ENCODE assay signal across 1 cellular context in genomic region chr16:49884033-49884707, GRCh38.
A peak's percentile ranks its signal among the peaks of the same experiment; 100 is the strongest.
TF ChIP-seq lines count a peak whose summit lies in the region.

No MANE protein-coding gene starts in this region.

TF ChIP-seq in HepG2, 621 proteins besides CTCF, POLR2A, EP300 and RAD21 (continued from another document and continues in another):
- TF ChIP-seq, protein P1, sequence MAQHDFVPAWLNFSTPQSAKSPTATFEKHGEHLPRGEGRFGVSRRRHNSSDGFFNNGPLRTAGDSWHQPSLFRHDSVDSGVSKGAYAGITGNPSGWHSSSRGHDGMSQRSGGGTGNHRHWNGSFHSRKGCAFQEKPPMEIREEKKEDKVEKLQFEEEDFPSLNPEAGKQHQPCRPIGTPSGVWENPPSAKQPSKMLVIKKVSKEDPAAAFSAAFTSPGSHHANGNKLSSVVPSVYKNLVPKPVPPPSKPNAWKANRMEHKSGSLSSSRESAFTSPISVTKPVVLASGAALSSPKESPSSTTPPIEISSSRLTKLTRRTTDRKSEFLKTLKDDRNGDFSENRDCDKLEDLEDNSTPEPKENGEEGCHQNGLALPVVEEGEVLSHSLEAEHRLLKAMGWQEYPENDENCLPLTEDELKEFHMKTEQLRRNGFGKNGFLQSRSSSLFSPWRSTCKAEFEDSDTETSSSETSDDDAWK (CRISPR knock-in tag; IDR thresholded peaks at IDR 0.05): no peak
- no peak for TF ChIP-seq ZNF543 (CRISPR knock-in tag; IDR thresholded peaks at IDR 0.05)
- TF ChIP-seq, protein P2, sequence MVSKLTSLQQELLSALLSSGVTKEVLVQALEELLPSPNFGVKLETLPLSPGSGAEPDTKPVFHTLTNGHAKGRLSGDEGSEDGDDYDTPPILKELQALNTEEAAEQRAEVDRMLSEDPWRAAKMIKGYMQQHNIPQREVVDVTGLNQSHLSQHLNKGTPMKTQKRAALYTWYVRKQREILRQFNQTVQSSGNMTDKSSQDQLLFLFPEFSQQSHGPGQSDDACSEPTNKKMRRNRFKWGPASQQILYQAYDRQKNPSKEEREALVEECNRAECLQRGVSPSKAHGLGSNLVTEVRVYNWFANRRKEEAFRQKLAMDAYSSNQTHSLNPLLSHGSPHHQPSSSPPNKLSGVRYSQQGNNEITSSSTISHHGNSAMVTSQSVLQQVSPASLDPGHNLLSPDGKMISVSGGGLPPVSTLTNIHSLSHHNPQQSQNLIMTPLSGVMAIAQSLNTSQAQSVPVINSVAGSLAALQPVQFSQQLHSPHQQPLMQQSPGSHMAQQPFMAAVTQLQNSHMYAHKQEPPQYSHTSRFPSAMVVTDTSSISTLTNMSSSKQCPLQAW (CRISPR knock-in tag; IDR thresholded peaks at IDR 0.05): peak; percentile 60; the same call in 1 of the 2 replicates
- no peak for TF ChIP-seq MEIS2 (CRISPR knock-in tag; IDR thresholded peaks at IDR 0.05)
- no peak for TF ChIP-seq NFIB (CRISPR knock-in tag; IDR thresholded peaks at IDR 0.05; ENCODE audit: borderline replicate concordance)
- TF ChIP-seq, protein P3, sequence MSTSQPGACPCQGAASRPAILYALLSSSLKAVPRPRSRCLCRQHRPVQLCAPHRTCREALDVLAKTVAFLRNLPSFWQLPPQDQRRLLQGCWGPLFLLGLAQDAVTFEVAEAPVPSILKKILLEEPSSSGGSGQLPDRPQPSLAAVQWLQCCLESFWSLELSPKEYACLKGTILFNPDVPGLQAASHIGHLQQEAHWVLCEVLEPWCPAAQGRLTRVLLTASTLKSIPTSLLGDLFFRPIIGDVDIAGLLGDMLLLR (CRISPR knock-in tag; IDR thresholded peaks at IDR 0.05): no peak
- TF ChIP-seq, protein P4, sequence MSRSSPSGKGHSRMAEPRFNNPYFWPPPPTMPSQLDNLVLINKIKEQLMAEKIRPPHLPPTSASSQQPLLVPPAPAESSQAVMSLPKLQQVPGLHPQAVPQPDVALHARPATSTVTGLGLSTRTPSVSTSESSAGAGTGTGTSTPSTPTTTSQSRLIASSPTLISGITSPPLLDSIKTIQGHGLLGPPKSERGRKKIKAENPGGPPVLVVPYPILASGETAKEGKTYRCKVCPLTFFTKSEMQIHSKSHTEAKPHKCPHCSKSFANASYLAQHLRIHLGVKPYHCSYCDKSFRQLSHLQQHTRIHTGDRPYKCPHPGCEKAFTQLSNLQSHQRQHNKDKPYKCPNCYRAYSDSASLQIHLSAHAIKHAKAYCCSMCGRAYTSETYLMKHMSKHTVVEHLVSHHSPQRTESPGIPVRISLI (CRISPR knock-in tag; IDR thresholded peaks at IDR 0.05; ENCODE audit: borderline replicate concordance): peak; percentile 96
- TF ChIP-seq ZNF17 (CRISPR knock-in tag; IDR thresholded peaks at IDR 0.05): no peak
- no peak for TF ChIP-seq ZSCAN20 (CRISPR knock-in tag; IDR thresholded peaks at IDR 0.05; ENCODE audit: borderline replicate concordance)
- TF ChIP-seq, protein P5, sequence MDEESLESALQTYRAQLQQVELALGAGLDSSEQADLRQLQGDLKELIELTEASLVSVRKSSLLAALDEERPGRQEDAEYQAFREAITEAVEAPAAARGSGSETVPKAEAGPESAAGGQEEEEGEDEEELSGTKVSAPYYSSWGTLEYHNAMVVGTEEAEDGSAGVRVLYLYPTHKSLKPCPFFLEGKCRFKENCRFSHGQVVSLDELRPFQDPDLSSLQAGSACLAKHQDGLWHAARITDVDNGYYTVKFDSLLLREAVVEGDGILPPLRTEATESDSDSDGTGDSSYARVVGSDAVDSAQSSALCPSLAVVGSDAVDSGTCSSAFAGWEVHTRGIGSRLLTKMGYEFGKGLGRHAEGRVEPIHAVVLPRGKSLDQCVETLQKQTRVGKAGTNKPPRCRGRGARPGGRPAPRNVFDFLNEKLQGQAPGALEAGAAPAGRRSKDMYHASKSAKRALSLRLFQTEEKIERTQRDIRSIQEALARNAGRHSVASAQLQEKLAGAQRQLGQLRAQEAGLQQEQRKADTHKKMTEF (CRISPR knock-in tag; IDR thresholded peaks at IDR 0.05): no peak
- no peak for TF ChIP-seq SPEN (CRISPR knock-in tag; IDR thresholded peaks at IDR 0.05; ENCODE audit: low read depth)
- no peak for TF ChIP-seq ARID2 (CRISPR knock-in tag; IDR thresholded peaks at IDR 0.05; ENCODE audit: borderline replicate concordance)
- TF ChIP-seq SP2 (CRISPR knock-in tag; IDR thresholded peaks at IDR 0.05): no peak
- TF ChIP-seq ZNF788 (CRISPR knock-in tag; IDR thresholded peaks at IDR 0.05; ENCODE audit: borderline replicate concordance): peak; percentile 55; the same call in 1 of the 2 replicates
- TF ChIP-seq NBN (conservative IDR thresholded peaks at IDR 0.05): no peak
- no peak for TF ChIP-seq ZNF777 (CRISPR knock-in tag; IDR thresholded peaks at IDR 0.05)
- TF ChIP-seq ZNF747 (CRISPR knock-in tag; IDR thresholded peaks at IDR 0.05; ENCODE audit: borderline replicate concordance): no peak
- TF ChIP-seq ZNF124 (CRISPR knock-in tag; IDR thresholded peaks at IDR 0.05): peak; percentile 32; the same call in 1 of the 2 replicates
- TF ChIP-seq ZNF547 (CRISPR knock-in tag; IDR thresholded peaks at IDR 0.05): 0 out of 2 replicates have a peak, but pooled peaks have one; percentile 50
- TF ChIP-seq SYNCRIP (IDR thresholded peaks at IDR 0.05; ENCODE audit: insufficient read depth, low read depth, low read length): no peak
- TF ChIP-seq, protein P6, sequence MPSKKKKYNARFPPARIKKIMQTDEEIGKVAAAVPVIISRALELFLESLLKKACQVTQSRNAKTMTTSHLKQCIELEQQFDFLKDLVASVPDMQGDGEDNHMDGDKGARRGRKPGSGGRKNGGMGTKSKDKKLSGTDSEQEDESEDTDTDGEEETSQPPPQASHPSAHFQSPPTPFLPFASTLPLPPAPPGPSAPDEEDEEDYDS (CRISPR knock-in tag; IDR thresholded peaks at IDR 0.05): no peak
- no peak for TF ChIP-seq RERE (CRISPR knock-in tag; IDR thresholded peaks at IDR 0.05; ENCODE audit: low read depth)
- TF ChIP-seq ZBTB2 (CRISPR knock-in tag; IDR thresholded peaks at IDR 0.05; ENCODE audit: low read depth): no peak
- TF ChIP-seq, protein P7, sequence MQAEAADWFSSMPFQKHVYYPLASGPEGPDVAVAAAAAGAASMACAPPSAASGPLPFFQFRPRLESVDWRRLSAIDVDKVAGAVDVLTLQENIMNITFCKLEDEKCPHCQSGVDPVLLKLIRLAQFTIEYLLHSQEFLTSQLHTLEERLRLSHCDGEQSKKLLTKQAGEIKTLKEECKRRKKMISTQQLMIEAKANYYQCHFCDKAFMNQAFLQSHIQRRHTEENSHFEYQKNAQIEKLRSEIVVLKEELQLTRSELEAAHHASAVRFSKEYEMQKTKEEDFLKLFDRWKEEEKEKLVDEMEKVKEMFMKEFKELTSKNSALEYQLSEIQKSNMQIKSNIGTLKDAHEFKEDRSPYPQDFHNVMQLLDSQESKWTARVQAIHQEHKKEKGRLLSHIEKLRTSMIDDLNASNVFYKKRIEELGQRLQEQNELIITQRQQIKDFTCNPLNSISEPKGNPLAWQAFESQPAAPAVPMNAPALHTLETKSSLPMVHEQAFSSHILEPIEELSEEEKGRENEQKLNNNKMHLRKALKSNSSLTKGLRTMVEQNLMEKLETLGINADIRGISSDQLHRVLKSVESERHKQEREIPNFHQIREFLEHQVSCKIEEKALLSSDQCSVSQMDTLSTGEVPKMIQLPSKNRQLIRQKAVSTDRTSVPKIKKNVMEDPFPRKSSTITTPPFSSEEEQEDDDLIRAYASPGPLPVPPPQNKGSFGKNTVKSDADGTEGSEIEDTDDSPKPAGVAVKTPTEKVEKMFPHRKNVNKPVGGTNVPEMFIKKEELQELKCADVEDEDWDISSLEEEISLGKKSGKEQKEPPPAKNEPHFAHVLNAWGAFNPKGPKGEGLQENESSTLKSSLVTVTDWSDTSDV (CRISPR knock-in tag; IDR thresholded peaks at IDR 0.05): no peak
- 0 out of 2 replicates have a peak, but pooled peaks have one; percentile 30 for TF ChIP-seq ZSCAN25 (CRISPR knock-in tag; IDR thresholded peaks at IDR 0.05)
- TF ChIP-seq ZNF569 (CRISPR knock-in tag; IDR thresholded peaks at IDR 0.05; ENCODE audit: borderline replicate concordance): no peak
- TF ChIP-seq FOSL2 (CRISPR knock-in tag; IDR thresholded peaks at IDR 0.05): peak; percentile 65
- no peak for TF ChIP-seq ZBTB14 (CRISPR knock-in tag; IDR thresholded peaks at IDR 0.05)
- TF ChIP-seq PITX1 (CRISPR knock-in tag; IDR thresholded peaks at IDR 0.05): no peak
- no peak for TF ChIP-seq SOX6 (IDR thresholded peaks at IDR 0.05)
- peak; percentile 80 for TF ChIP-seq SOX6 (CRISPR knock-in tag; IDR thresholded peaks at IDR 0.05)
- no peak for TF ChIP-seq HOXA9 (CRISPR knock-in tag; IDR thresholded peaks at IDR 0.05; ENCODE audit: borderline replicate concordance)
- TF ChIP-seq ZNF691 (CRISPR knock-in tag; IDR thresholded peaks at IDR 0.05; ENCODE audit: borderline replicate concordance, low read depth): peak; percentile 39; the same call in 1 of the 2 replicates
- no peak for TF ChIP-seq ZNF350 (CRISPR knock-in tag; IDR thresholded peaks at IDR 0.05; ENCODE audit: borderline replicate concordance, low read depth)
- TF ChIP-seq CBFB (CRISPR knock-in tag; IDR thresholded peaks at IDR 0.05): no peak
- TF ChIP-seq ATF7 (IDR thresholded peaks at IDR 0.05): peak; percentile 83
- peak; percentile 77; the same call in 1 of the 2 replicates for TF ChIP-seq ATF7 (CRISPR knock-in tag; IDR thresholded peaks at IDR 0.05)
- 0 out of 2 replicates have a peak, but pooled peaks have one; percentile 30 for TF ChIP-seq ERF (CRISPR knock-in tag; IDR thresholded peaks at IDR 0.05)
- TF ChIP-seq PHF8 (CRISPR knock-in tag; IDR thresholded peaks at IDR 0.05): no peak
- peak; percentile 81 for TF ChIP-seq ATF2 (CRISPR knock-in tag; IDR thresholded peaks at IDR 0.05)
- TF ChIP-seq NCOR1 (IDR thresholded peaks at IDR 0.05; ENCODE audit: borderline replicate concordance, low read length): peak; percentile 68
- TF ChIP-seq TCF7 (IDR thresholded peaks at IDR 0.05; ENCODE audit: low read depth): no peak
- 0 out of 2 replicates have a peak, but pooled peaks have one; percentile 19 for TF ChIP-seq ZSCAN9 (CRISPR knock-in tag; IDR thresholded peaks at IDR 0.05; ENCODE audit: borderline replicate concordance)
